In genomic region chr9:2697492-2697891, GRCh38 we compare ENCODE assay signal across 24 cellular contexts. TPM values are rescaled to one million over a fixed set of nuclear protein-coding genes. Genes with fewer than 3 reads are reported as not detected.
DNase-seq lines count a peak whose midpoint lies in the region; ATAC-seq lines count a peak whose summit lies in the region.
"Had no signal": no experiment of that assay in that cellular context is flagged by ENCODE, and none has a peak within 500 bp of the region (broad histone marks: within the 10 kb centered on the region; RNA-seq: fewer than 3 reads in every experiment).

No MANE protein-coding gene starts in this region.

- H3K9me3 ChIP-seq in CD8-positive, alpha-beta memory T cell (ENCODE audit: low read length): no peaks in the 10 kb centered on the region
- H3K9me3 ChIP-seq: SK-N-SH, vagina had no signal

- CTCF ChIA-PET in CD8-positive, alpha-beta memory T cell (lab: Charles Lee): no interaction called here

- no peak overlapping the region for H3K27ac Mint-ChIP-seq in stimulated activated memory B cell treated with anti-CD40 and anti-IgM and Interleukin-4, amounts not matched to agents 10 μg/mL and 1 μg/mL and 100 μg/mL, for 72 hours
- no peak overlapping the region for H3K27ac Mint-ChIP-seq in CD8-positive, alpha-beta memory T cell
- H3K27ac Mint-ChIP-seq: HFFc6, naive B cell had no signal

- no peaks in the 10 kb centered on the region for H3K36me3 ChIP-seq in CD8-positive, alpha-beta memory T cell (ENCODE audit: insufficient read depth, low read length)
- H3K36me3 ChIP-seq: vagina had no signal

- no peak overlapping the region for H3K4me3 Mint-ChIP-seq in stimulated activated memory B cell treated with anti-CD40 and anti-IgM and Interleukin-4, amounts not matched to agents 10 μg/mL and 1 μg/mL and 100 μg/mL, for 72 hours
- H3K4me3 Mint-ChIP-seq in CD8-positive, alpha-beta memory T cell: no peak overlapping the region
- H3K4me3 Mint-ChIP-seq: HFFc6, naive B cell had no signal

- H3K27me3 ChIP-seq in CD8-positive, alpha-beta memory T cell (ENCODE audit: insufficient read depth, low read length, poor library complexity, severe bottlenecking): no peaks in the 10 kb centered on the region
- H3K27me3 ChIP-seq: vagina had no signal

- ATAC-seq in GM18909 (IDR thresholded peaks at IDR 0.05; ENCODE audit: poor library complexity, unreplicated experiment) (peak; percentile 75), HG02571 (IDR thresholded peaks at IDR 0.05; ENCODE audit: unreplicated experiment) (peak; percentile 72), HG03095 (IDR thresholded peaks at IDR 0.05; ENCODE audit: unreplicated experiment) (peak; percentile 81)
- peak; percentile 87 for ATAC-seq in stimulated activated memory B cell treated with anti-CD40 and anti-IgM and Interleukin-4, amounts not matched to agents 10 μg/mL and 1 μg/mL and 100 μg/mL, for 72 hours

- H3K4me1 ChIP-seq in CD8-positive, alpha-beta memory T cell (ENCODE audit: insufficient read depth, low read length): no peaks in the 10 kb centered on the region
- H3K4me1 ChIP-seq: vagina had no signal

- H3K4me3 ChIP-seq in CD8-positive, alpha-beta memory T cell (ENCODE audit: low read length): no peak overlapping the region
- H3K4me3 ChIP-seq: vagina had no signal

- no peak for DNase-seq in CD8-positive, alpha-beta memory T cell
- no peak for DNase-seq in dedifferentiated amniotic fluid mesenchymal stem cell (ENCODE audit: extremely low spot score)
- no peak for DNase-seq in activated effector memory CD4-positive, alpha-beta T cell treated with anti-CD3 and anti-CD28 coated beads, Interleukin-2, amount 50 U/mL, for 16 hours
- DNase-seq: activated CD4-positive, alpha-beta T cell treated with anti-CD3 and anti-CD28 coated beads for 48 hours; activated CD8-positive, alpha-beta memory T cell treated with anti-CD3 and anti-CD28 coated beads, Interleukin-2, amount 50 U/mL, for 4 hours; activated gamma-delta T cell; DND-41; HFFc6; IMR-90; kidney; mammary epithelial cell; MM.1S; naive B cell; NCI-H1694 treated with DMSO at 0.1 percent for 48 hours; SK-N-SH had no signal

- no peaks in the 10 kb centered on the region for H3K27me3 Mint-ChIP-seq in stimulated activated memory B cell treated with anti-CD40 and anti-IgM and Interleukin-4, amounts not matched to agents 10 μg/mL and 1 μg/mL and 100 μg/mL, for 72 hours
- peaks cover 0 to 1% of the 10 kb centered on the region in 2 donors for H3K27me3 Mint-ChIP-seq in CD8-positive, alpha-beta memory T cell
- H3K27me3 Mint-ChIP-seq: naive B cell had no signal

- H3K36me3 Mint-ChIP-seq in stimulated activated memory B cell treated with anti-CD40 and anti-IgM and Interleukin-4, amounts not matched to agents 10 μg/mL and 1 μg/mL and 100 μg/mL, for 72 hours: peaks cover 18% of the 10 kb centered on the region
- H3K36me3 Mint-ChIP-seq in CD8-positive, alpha-beta memory T cell: no peaks in the 10 kb centered on the region

- POLR2A ChIA-PET in CD8-positive, alpha-beta memory T cell (lab: Charles Lee): no interaction called here

- H3K27ac ChIP-seq in CD8-positive, alpha-beta memory T cell (ENCODE audit: low read depth, low read length): no peak overlapping the region
- H3K27ac ChIP-seq: vagina had no signal

- H3K9me3 Mint-ChIP-seq in stimulated activated memory B cell treated with anti-CD40 and anti-IgM and Interleukin-4, amounts not matched to agents 10 μg/mL and 1 μg/mL and 100 μg/mL, for 72 hours: no peaks in the 10 kb centered on the region
- no peaks in the 10 kb centered on the region for H3K9me3 Mint-ChIP-seq in CD8-positive, alpha-beta memory T cell
- H3K9me3 Mint-ChIP-seq: HFFc6 had no signal

- peaks cover 11% of the 10 kb centered on the region for H3K4me1 Mint-ChIP-seq in stimulated activated memory B cell treated with anti-CD40 and anti-IgM and Interleukin-4, amounts not matched to agents 10 μg/mL and 1 μg/mL and 100 μg/mL, for 72 hours
- no peaks in the 10 kb centered on the region for H3K4me1 Mint-ChIP-seq in CD8-positive, alpha-beta memory T cell

RNA-seq across cellular contexts. Expression of gene KCNV2, which starts 19.8 kb away (rescaled TPM):
- total RNA-seq in CD8-positive, alpha-beta memory T cell: not detected
- polyA plus RNA-seq in CD8-positive, alpha-beta memory T cell: not detected
- total RNA-seq: dermis microvascular lymphatic vessel endothelial cell, epithelial cell of proximal tubule, frontal cortex, HFFc6, IMR-90, kidney, mammary epithelial cell, RPMI7951, vagina had no signal
- polyA plus RNA-seq: IMR-90, mammary epithelial cell, SK-N-SH had no signal
